In the genomic region with DNA sequence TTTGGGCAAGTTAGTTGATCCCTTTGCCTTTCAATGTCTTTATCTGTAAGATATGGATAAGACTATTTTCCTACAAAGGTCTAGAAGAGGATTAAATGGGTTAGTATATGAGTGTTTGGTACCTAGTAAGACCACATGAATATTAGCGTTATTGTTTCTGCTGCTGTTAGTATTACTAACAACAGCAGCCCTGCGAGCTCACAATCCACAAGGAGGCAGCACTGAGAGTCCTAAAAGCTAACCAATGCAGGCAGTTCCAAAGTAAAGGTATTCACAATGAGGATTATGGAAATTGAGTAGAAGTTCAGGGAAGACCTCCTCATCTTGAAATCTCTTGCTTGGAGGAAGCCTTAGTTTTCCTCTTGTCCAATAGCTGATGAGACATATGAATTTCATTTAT, we compare ENCODE assay signal across 10 cellular contexts.
DNase-seq lines count a peak whose midpoint lies in the region; ATAC-seq and TF ChIP-seq lines count a peak whose summit lies in the region.
"Had no signal": no experiment of that assay in that cellular context is flagged by ENCODE, and none has a peak within 500 bp of the region (broad histone marks: within the 10 kb centered on the region; RNA-seq: fewer than 3 reads in every experiment).

No MANE protein-coding gene starts in this region.

- H3K36me3 ChIP-seq in GM23248 (ENCODE audit: low read depth) (no peaks in the 10 kb centered on the region), OCI-LY1 (ENCODE audit: insufficient read depth, low read length) (no peaks in the 10 kb centered on the region)

- H3K79me2 ChIP-seq in GM23248 (ENCODE audit: insufficient read depth) = no peaks in the 10 kb centered on the region
- H3K79me2 ChIP-seq in OCI-LY1 (ENCODE audit: insufficient read depth, low read length) = no peaks in the 10 kb centered on the region

- H4K20me1 ChIP-seq in GM23248 (ENCODE audit: insufficient read depth) (no peaks in the 10 kb centered on the region), OCI-LY1 (ENCODE audit: insufficient read depth, low read length) (no peaks in the 10 kb centered on the region)

- H3K27me3 ChIP-seq in GM23248 (replicated peaks; ENCODE audit: insufficient read depth) (no peaks in the 10 kb centered on the region), OCI-LY1 (ENCODE audit: insufficient read depth, low read length) (no peaks in the 10 kb centered on the region)

- peak; percentile 2 for DNase-seq in GM23248
- DNase-seq in iPS DF 4.7 (ENCODE audit: extremely low read depth, low spot score) = peak; percentile 30
- DNase-seq in T-helper 9 cell = no peak
- DNase-seq in 8988T = no peak
- DNase-seq in stimulated activated naive CD4-positive, alpha-beta T cell treated with Interleukin-2 at 50 U/mL for 16 hours (lab: John Stamatoyannopoulos, UW) = no peak
- DNase-seq: activated CD4-positive, alpha-beta T cell treated with anti-CD3 and anti-CD28 coated beads, Interleukin-2, amount 10 ng/mL, durations not matched to agents 24 days and 14 days; stimulated activated naive B cell treated with anti-CD40 and anti-IgM and Interleukin-4, amounts not matched to agents 10 μg/mL and 1 μg/mL and 100 μg/mL, for 72 hours had no signal

- H3K4me3 ChIP-seq in GM23248 (no peak overlapping the region), OCI-LY1 (ENCODE audit: low read depth, low read length, poor library complexity, severe bottlenecking) (no peak overlapping the region)

- H3K27ac ChIP-seq in C4-2B (no peak overlapping the region), GM23248 (no peak overlapping the region), OCI-LY1 (ENCODE audit: low read depth, low read length, poor library complexity, severe bottlenecking) (no peak overlapping the region)

- no peaks in the 10 kb centered on the region for H3F3A ChIP-seq in GM23248 (ENCODE audit: insufficient read depth)
- H3F3A ChIP-seq in OCI-LY1 (ENCODE audit: insufficient read depth, low read length) = no peaks in the 10 kb centered on the region

- H3K9me2 ChIP-seq in GM23248 (ENCODE audit: insufficient read depth) (no peaks in the 10 kb centered on the region), OCI-LY1 (ENCODE audit: low read depth, low read length) (no peaks in the 10 kb centered on the region)

- ATAC-seq in GM19035 (IDR thresholded peaks at IDR 0.05; ENCODE audit: unreplicated experiment) = no peak
- ATAC-seq: stimulated activated naive B cell treated with anti-CD40 and anti-IgM and Interleukin-4, amounts not matched to agents 10 μg/mL and 1 μg/mL and 100 μg/mL, for 72 hours had no signal

- H3K4me1 ChIP-seq in GM23248 (ENCODE audit: insufficient read depth) (no peaks in the 10 kb centered on the region), OCI-LY1 (ENCODE audit: insufficient read depth, low read length, severe bottlenecking) (no peaks in the 10 kb centered on the region)

- no peak overlapping the region for H2AFZ ChIP-seq in GM23248
- H2AFZ ChIP-seq in OCI-LY1 (ENCODE audit: low read length) = no peak overlapping the region

- in situ Hi-C loops in GM23248 (cut with MboI) = no loop called here

- no peaks in the 10 kb centered on the region for H3K9me3 ChIP-seq in GM23248 (ENCODE audit: low read depth)
- no peaks in the 10 kb centered on the region for H3K9me3 ChIP-seq in OCI-LY1 (ENCODE audit: low read length)

- H3K4me2 ChIP-seq in GM23248 (ENCODE audit: unreplicated experiment) (no peak overlapping the region), OCI-LY1 (ENCODE audit: low read length) (no peak overlapping the region)

- 24 to 39% methylated on average over 2 of the region's 2 CpGs for WGBS in GM23248 (ENCODE audit: low coverage in 1 of 2, low lambda C conversion rate in 2 of 2, missing lambda C conversion rate in 2 of 2), 2 experiments

- TF ChIP-seq CTCF in C4-2B (conservative IDR thresholded peaks at IDR 0.05) (peak; percentile 70), OCI-LY1 (IDR thresholded peaks at IDR 0.05; ENCODE audit: low read length) (peak; percentile 58)

- H3K9ac ChIP-seq in GM23248 (no peak overlapping the region), OCI-LY1 (ENCODE audit: low read length) (no peak overlapping the region)

Comparison
In these comparisons a context has a peak if more than half of its experiments do, and no peak if none do; other contexts are left out.
1. DNase-seq: peak in GM23248 (single experiment) and iPS DF 4.7 (single experiment); none in T-helper 9 cell (single experiment), 8988T (single experiment) and stimulated activated naive CD4-positive, alpha-beta T cell treated with Interleukin-2 at 50 U/mL for 16 hours (single experiment).